In the genomic region with DNA sequence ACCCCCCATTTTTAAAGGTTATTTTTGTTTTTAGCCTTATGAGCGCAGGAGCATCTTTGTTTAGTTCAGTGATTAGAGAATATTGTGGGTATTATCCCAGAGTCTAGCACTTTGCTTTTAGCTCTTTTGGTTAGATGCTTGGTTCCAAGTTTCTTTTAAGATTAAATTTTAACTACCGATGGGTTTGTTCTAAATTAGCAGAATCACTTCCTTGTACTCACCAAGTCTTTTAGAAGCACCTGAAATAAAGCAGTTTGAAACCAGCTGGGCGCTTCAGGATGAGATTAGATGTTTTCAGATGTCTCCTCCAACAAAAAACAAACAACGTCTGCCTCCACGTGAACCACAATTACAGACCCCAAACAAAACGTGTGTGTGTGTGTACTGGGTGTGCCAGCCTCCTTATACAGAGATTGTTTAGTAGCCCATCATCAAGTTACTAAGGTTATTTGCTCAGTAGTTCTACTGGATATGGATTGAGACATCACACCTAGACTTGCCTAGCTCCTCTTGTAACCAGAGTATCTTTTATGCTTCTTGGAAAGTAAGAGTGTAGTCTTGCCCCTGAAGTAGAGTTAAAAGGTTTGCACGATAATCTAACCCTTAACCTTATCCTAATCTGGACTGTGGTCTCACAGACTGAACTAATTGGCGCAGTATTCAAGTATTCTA, we compare ENCODE assay signal across 11 cellular contexts. TPM values are rescaled to one million over a fixed set of nuclear protein-coding genes. Genes with fewer than 3 reads are reported as not detected.
DNase-seq lines count a peak whose midpoint lies in the region; ATAC-seq and TF ChIP-seq lines count a peak whose summit lies in the region.
"Had no signal": no experiment of that assay in that cellular context is flagged by ENCODE, and none has a peak within 500 bp of the region (broad histone marks: within the 10 kb centered on the region; RNA-seq: fewer than 3 reads in every experiment).

No MANE protein-coding gene starts in this region.

- peaks cover 10% of the 10 kb centered on the region for H3K27me3 Mint-ChIP-seq in T-helper 1 cell treated with Interleukin-12 subunit alpha and Interleukin-12 subunit beta and Interleukin-4 antibody, amounts not matched to agents 30 μg/mL and 1 μg/mL, for 36 hours (ENCODE audit: low read depth)

- H3K27ac ChIP-seq in RWPE2 (ENCODE audit: poor library complexity, severe bottlenecking) (peak overlapping the region; percentile 94), gastroesophageal sphincter (peak overlapping the region; percentile 99 to 100 (median 100)), smooth muscle cell (ENCODE audit: low read depth) (peak overlapping the region; percentile 96)

- DNase-seq in T-helper 1 cell (no peak), RWPE2 (ENCODE audit: low spot score) (no peak), smooth muscle cell (lab: John Stamatoyannopoulos, UW; ENCODE audit: unreplicated experiment) (no peak), nucleus accumbens (lab: John Stamatoyannopoulos, UW) (no peak)
- DNase-seq: activated T-cell treated with anti-CD3 and anti-CD28 coated beads, Interleukin-2, amount 50 U/mL, for 24 hours; NCI-H226 had no signal

- H3K4me1 ChIP-seq in RWPE2 (ENCODE audit: insufficient read depth, poor library complexity, severe bottlenecking) (peaks cover 22% of the 10 kb centered on the region), gastroesophageal sphincter (peaks cover 4 to 61% (median 7%) of the 10 kb centered on the region in 3 donors), smooth muscle cell (ENCODE audit: low read depth) (peaks cover 30% of the 10 kb centered on the region)

- ATAC-seq in RWPE2 (ENCODE audit: low read depth) (no peak), gastroesophageal sphincter (no peak), HG03095 (IDR thresholded peaks at IDR 0.05; ENCODE audit: unreplicated experiment) (no peak), GM21723 (IDR thresholded peaks at IDR 0.05; ENCODE audit: unreplicated experiment) (no peak)

- H3K79me2 ChIP-seq in smooth muscle cell (ENCODE audit: low read depth) = peaks cover 72% of the 10 kb centered on the region

- peaks cover 70% of the 10 kb centered on the region for H4K20me1 ChIP-seq in smooth muscle cell (ENCODE audit: low read depth)

- TF ChIP-seq POLR2A in gastroesophageal sphincter (IDR thresholded peaks at IDR 0.05) = peak in 1 of 2 donors; percentile 10

- no peak for TF ChIP-seq EP300 in gastroesophageal sphincter (IDR thresholded peaks at IDR 0.05)

- 20 to 22% methylated on average over 7 to 8 of the region's 8 CpGs for WGBS in gastroesophageal sphincter (ENCODE audit: low coverage in 1 of 2), 2 donors
- WGBS in smooth muscle cell (ENCODE audit: low lambda C conversion rate) = 29% methylated on average over 8 of the region's 8 CpGs

- H3F3A ChIP-seq in smooth muscle cell (ENCODE audit: low read depth) = no peaks in the 10 kb centered on the region

- H3K9ac ChIP-seq in smooth muscle cell (ENCODE audit: low read depth) = peak overlapping the region; percentile 99

- no peaks in the 10 kb centered on the region for H3K27me3 ChIP-seq in RWPE2 (ENCODE audit: insufficient read depth, poor library complexity, severe bottlenecking)
- no peaks in the 10 kb centered on the region for H3K27me3 ChIP-seq in gastroesophageal sphincter
- no peaks in the 10 kb centered on the region for H3K27me3 ChIP-seq in smooth muscle cell (ENCODE audit: low read depth)

- peak overlapping the region; percentile 1 for H3K4me3 Mint-ChIP-seq in T-helper 1 cell treated with Interleukin-12 subunit alpha and Interleukin-12 subunit beta and Interleukin-4 antibody, amounts not matched to agents 30 μg/mL and 1 μg/mL, for 36 hours
- H3K4me3 Mint-ChIP-seq: CD14-positive monocyte had no signal

- H3K36me3 Mint-ChIP-seq in T-helper 1 cell treated with Interleukin-12 subunit alpha and Interleukin-12 subunit beta and Interleukin-4 antibody, amounts not matched to agents 30 μg/mL and 1 μg/mL, for 36 hours (ENCODE audit: low read depth) = peaks cover 8% of the 10 kb centered on the region

- H3K9me3 Mint-ChIP-seq in T-helper 1 cell treated with Interleukin-12 subunit alpha and Interleukin-12 subunit beta and Interleukin-4 antibody, amounts not matched to agents 30 μg/mL and 1 μg/mL, for 36 hours = no peaks in the 10 kb centered on the region
- H3K9me3 Mint-ChIP-seq: activated T-cell treated with anti-CD3 and anti-CD28 coated beads, Interleukin-2, amount 50 U/mL, for 24 hours; CD14-positive monocyte had no signal

- peak overlapping the region; percentile 97 for H3K4me2 ChIP-seq in smooth muscle cell

- H3K9me3 ChIP-seq in RWPE2 (ENCODE audit: severe bottlenecking) = no peaks in the 10 kb centered on the region
- H3K9me3 ChIP-seq in gastroesophageal sphincter = no peaks in the 10 kb centered on the region
- no peaks in the 10 kb centered on the region for H3K9me3 ChIP-seq in smooth muscle cell (replicated peaks; ENCODE audit: low read depth)

- peaks cover 50% of the 10 kb centered on the region for H3K36me3 ChIP-seq in RWPE2 (ENCODE audit: low read depth)
- no peaks in the 10 kb centered on the region for H3K36me3 ChIP-seq in gastroesophageal sphincter
- no peaks in the 10 kb centered on the region for H3K36me3 ChIP-seq in smooth muscle cell (ENCODE audit: low read depth)

- no peak overlapping the region for H3K27ac Mint-ChIP-seq in T-helper 1 cell treated with Interleukin-12 subunit alpha and Interleukin-12 subunit beta and Interleukin-4 antibody, amounts not matched to agents 30 μg/mL and 1 μg/mL, for 36 hours
- H3K27ac Mint-ChIP-seq: activated T-cell treated with anti-CD3 and anti-CD28 coated beads, Interleukin-2, amount 50 U/mL, for 24 hours; CD14-positive monocyte had no signal

- H3K4me3 ChIP-seq in RWPE2 (ENCODE audit: severe bottlenecking) = peak overlapping the region; percentile 89
- H3K4me3 ChIP-seq in gastroesophageal sphincter = peak overlapping the region; percentile 95 to 98
- H3K4me3 ChIP-seq in smooth muscle cell = peak overlapping the region; percentile 83

- H2AFZ ChIP-seq in smooth muscle cell (ENCODE audit: low read depth) = no peak overlapping the region

- TF ChIP-seq CTCF in RWPE2 (IDR thresholded peaks at IDR 0.05; ENCODE audit: poor library complexity, severe bottlenecking) (no peak), gastroesophageal sphincter (IDR thresholded peaks at IDR 0.05) (no peak), smooth muscle cell (IDR thresholded peaks at IDR 0.05; ENCODE audit: borderline replicate concordance, insufficient read depth, poor library complexity, severe bottlenecking) (no peak)

- peaks cover 27% of the 10 kb centered on the region for H3K4me1 Mint-ChIP-seq in T-helper 1 cell treated with Interleukin-12 subunit alpha and Interleukin-12 subunit beta and Interleukin-4 antibody, amounts not matched to agents 30 μg/mL and 1 μg/mL, for 36 hours (ENCODE audit: low read depth)

RNA-seq across cellular contexts. Expression of a gene that starts 2.2 kb away (rescaled TPM):
- 1,000 to 10,000 TPM; 1,820 to 3,515 (median 2,996) TPM for total RNA-seq in gastroesophageal sphincter
- total RNA-seq in smooth muscle cell = 486 and 582 TPM in 2 replicates
- 534 and 559 TPM in 2 replicates for polyA plus RNA-seq in smooth muscle cell

RNA-seq across cellular contexts. Expression of a gene that starts 40.9 kb away (rescaled TPM):
- total RNA-seq in gastroesophageal sphincter = 1 to 10 TPM; 2.0 to 5.9 (median 5.0) TPM
- total RNA-seq in smooth muscle cell = 0.76 and 1.0 TPM in 2 replicates
- 1.3 and 1.6 TPM in 2 replicates for polyA plus RNA-seq in smooth muscle cell
- polyA plus RNA-seq: CD14-positive monocyte had no signal
